8 cellular contexts compared by ENCODE assay signal in the genomic region with DNA sequence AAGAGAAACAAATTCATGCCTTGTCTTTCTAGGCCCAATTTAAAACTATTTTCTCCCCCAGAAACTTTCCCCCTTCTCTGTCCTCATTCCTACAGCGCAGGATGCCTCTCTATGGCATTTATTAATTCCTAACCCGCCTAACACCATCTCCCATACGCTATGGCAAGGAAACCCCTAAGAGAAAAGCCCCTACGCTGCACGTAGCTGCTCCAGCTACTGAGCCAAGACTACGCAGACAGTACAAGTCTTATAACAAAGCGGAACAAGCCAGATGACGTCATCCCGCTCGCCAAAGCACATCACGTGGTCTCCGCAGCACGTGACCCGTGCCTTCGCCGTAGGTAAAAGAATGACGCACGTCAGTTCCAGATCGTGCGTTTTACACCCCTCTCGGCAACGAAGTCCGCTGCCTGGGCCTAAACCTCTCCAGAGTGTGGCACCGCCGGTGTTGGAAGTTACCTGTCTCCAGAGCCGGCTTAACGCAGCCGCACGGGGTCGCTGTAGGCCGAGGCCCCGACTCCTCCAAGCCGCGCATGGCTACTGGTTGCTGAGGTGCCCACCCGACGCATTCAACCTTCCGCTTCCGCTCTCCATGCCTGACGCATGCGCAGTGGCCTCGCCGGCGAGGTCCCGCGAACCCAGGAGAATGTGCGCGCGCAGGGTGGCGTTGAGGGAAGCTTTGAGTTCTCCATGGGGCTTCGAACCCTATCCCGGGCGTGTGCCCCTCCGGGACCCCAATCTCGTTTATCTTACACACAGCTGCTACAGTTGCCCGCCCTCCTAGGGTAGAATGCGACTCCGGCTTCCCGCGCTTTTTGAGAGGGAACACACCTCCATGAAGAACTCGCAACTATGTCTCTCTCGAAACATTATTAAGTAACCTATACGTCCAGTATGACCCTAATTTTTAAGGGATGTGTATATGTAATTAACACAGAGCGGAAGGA. TPM values are rescaled to one million over a fixed set of nuclear protein-coding genes. Genes with fewer than 3 reads are reported as not detected.
DNase-seq lines count a peak whose midpoint lies in the region; ATAC-seq and TF ChIP-seq lines count a peak whose summit lies in the region.

A gene with protein sequence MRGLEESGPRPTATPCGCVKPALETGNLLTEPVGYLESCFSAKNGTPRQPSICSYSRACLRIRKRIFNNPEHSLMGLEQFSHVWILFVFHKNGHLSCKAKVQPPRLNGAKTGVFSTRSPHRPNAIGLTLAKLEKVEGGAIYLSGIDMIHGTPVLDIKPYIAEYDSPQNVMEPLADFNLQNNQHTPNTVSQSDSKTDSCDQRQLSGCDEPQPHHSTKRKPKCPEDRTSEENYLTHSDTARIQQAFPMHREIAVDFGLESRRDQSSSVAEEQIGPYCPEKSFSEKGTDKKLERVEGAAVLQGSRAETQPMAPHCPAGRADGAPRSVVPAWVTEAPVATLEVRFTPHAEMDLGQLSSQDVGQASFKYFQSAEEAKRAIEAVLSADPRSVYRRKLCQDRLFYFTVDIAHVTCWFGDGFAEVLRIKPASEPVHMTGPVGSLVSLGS (minus strand): TSS at position 542 of the 947 bp plus-strand sequence. CDS start 7 bp downstream, at position 535.

- peak within 1 kb of the TSS; percentile 71 for H3K9ac ChIP-seq in SU-DHL-6 (ENCODE audit: low read length)
- H3K9ac ChIP-seq in parathyroid adenoma: no peak within 1 kb of the TSS

- peak within 1 kb of the TSS; percentile 97 for H3K4me2 ChIP-seq in SU-DHL-6 (ENCODE audit: low read depth, low read length, poor library complexity, severe bottlenecking)
- H3K4me2 ChIP-seq in parathyroid adenoma (ENCODE audit: low read length): peak within 1 kb of the TSS; percentile 98

- DNase-seq in NCI-H128 (lab: John Stamatoyannopoulos, UW; ENCODE audit: unreplicated experiment) (peak; percentile 98), cardiac muscle cell (ENCODE audit: low read depth in 1 of 2, low spot score in 1 of 2) (peak; percentile 95 to 99), tibial nerve (ENCODE audit: low spot score in 2 of 2) (peak; percentile 97 to 99)
- peak; percentile 93 for DNase-seq in activated naive CD8-positive, alpha-beta T cell treated with anti-CD3 and anti-CD28 coated beads, Interleukin-2, amount 50 U/mL, for 16 hours (ENCODE audit: low read depth, low spot score)

- TF ChIP-seq POLR2A in tibial nerve (IDR thresholded peaks at IDR 0.05): peak; percentile 88 to 90

- no peaks in the 10 kb centered on the region for H3K27me3 ChIP-seq in SU-DHL-6 (ENCODE audit: low read length)
- H3K27me3 ChIP-seq in cardiac muscle cell: peaks cover 34% of the 10 kb centered on the region
- H3K27me3 ChIP-seq in parathyroid adenoma (ENCODE audit: control insufficient read depth, insufficient read depth, low read length): no peaks in the 10 kb centered on the region
- H3K27me3 ChIP-seq in tibial nerve: peaks cover 0 to 5% of the 10 kb centered on the region in 2 donors

- H3K4me1 ChIP-seq in cardiac muscle cell (ENCODE audit: low read depth) (no peaks in the 10 kb centered on the region), parathyroid adenoma (no peaks in the 10 kb centered on the region), tibial nerve (peaks cover 0 to 39% (median 7%) of the 10 kb centered on the region in 4 donors)

- peak within 1 kb of the TSS; percentile 69 for H3K4me3 ChIP-seq in SU-DHL-6 (ENCODE audit: insufficient read depth, low read length, poor library complexity, severe bottlenecking)
- peak within 1 kb of the TSS; percentile 48 for H3K4me3 ChIP-seq in cardiac muscle cell
- H3K4me3 ChIP-seq in parathyroid adenoma (ENCODE audit: low read depth, low read length): peak within 1 kb of the TSS; percentile 85
- peak within 1 kb of the TSS; percentile 57 to 77 (median 66) for H3K4me3 ChIP-seq in tibial nerve

- ATAC-seq in HG02759 (IDR thresholded peaks at IDR 0.05; ENCODE audit: unreplicated experiment): peak; percentile 89

- peaks cover 31% of the 10 kb centered on the region for H3K79me2 ChIP-seq in SU-DHL-6 (ENCODE audit: insufficient read depth, low read length)
- H3K79me2 ChIP-seq in parathyroid adenoma: no peaks in the 10 kb centered on the region

- no peaks in the 10 kb centered on the region for H3K9me2 ChIP-seq in SU-DHL-6 (replicated peaks; ENCODE audit: insufficient read depth, low read length)

- TF ChIP-seq CTCF in GM12873 (IDR thresholded peaks at IDR 0.05; ENCODE audit: insufficient read depth, low read depth, low read length, missing control alignments) (peak; percentile 78), SU-DHL-6 (IDR thresholded peaks at IDR 0.05; ENCODE audit: insufficient read depth, low read length, poor library complexity, severe bottlenecking) (peak; percentile 76), cardiac muscle cell (IDR thresholded peaks at IDR 0.05; ENCODE audit: low read depth, low read length) (peak; percentile 67), parathyroid adenoma (IDR thresholded peaks at IDR 0.05) (peak; percentile 58), tibial nerve (IDR thresholded peaks at IDR 0.05) (peak; percentile 55 to 93 (median 83))

- H3K27ac ChIP-seq in SU-DHL-6 (ENCODE audit: low read depth, low read length) (peak within 1 kb of the TSS; percentile 85), cardiac muscle cell (peak within 1 kb of the TSS; percentile 97), parathyroid adenoma (peak within 1 kb of the TSS; percentile 98), tibial nerve (peak within 1 kb of the TSS; percentile 96 to 99 (median 97))

- TF ChIP-seq EP300 in tibial nerve (IDR thresholded peaks at IDR 0.05): peak; percentile 98 to 100

- 1% methylated on average over 30 to 62 of the region's 63 CpGs for WGBS in tibial nerve, 2 donors

- H3K36me3 ChIP-seq in SU-DHL-6 (ENCODE audit: low read length): no peaks in the 10 kb centered on the region
- no peaks in the 10 kb centered on the region for H3K36me3 ChIP-seq in cardiac muscle cell
- no peaks in the 10 kb centered on the region for H3K36me3 ChIP-seq in parathyroid adenoma (ENCODE audit: control insufficient read depth, insufficient read depth, low read length)
- no peaks in the 10 kb centered on the region for H3K36me3 ChIP-seq in tibial nerve

- H4K20me1 ChIP-seq in SU-DHL-6 (ENCODE audit: low read depth, low read length): no peaks in the 10 kb centered on the region

- H3K9me3 ChIP-seq in SU-DHL-6 (ENCODE audit: insufficient read depth, low read length): no peaks in the 10 kb centered on the region
- no peaks in the 10 kb centered on the region for H3K9me3 ChIP-seq in cardiac muscle cell (ENCODE audit: low read depth)
- H3K9me3 ChIP-seq in parathyroid adenoma (ENCODE audit: control insufficient read depth, low read length): no peaks in the 10 kb centered on the region
- no peaks in the 10 kb centered on the region for H3K9me3 ChIP-seq in tibial nerve

- H3F3A ChIP-seq in SU-DHL-6 (ENCODE audit: insufficient read depth): peaks cover 19% of the 10 kb centered on the region

- H2AFZ ChIP-seq in SU-DHL-6 (ENCODE audit: low read depth, low read length, severe bottlenecking) (peak within 1 kb of the TSS; percentile 78), parathyroid adenoma (peak within 1 kb of the TSS; percentile 89)

RNA-seq across cellular contexts. Expression of the gene that starts here (rescaled TPM):
- 9.1 and 13.2 TPM in 2 replicates for total RNA-seq in cardiac muscle cell
- 4.5 and 8.2 TPM in 2 replicates for polyA plus RNA-seq in cardiac muscle cell
- 10 to 100 TPM; 16.7 to 30.9 (median 19.7) TPM for total RNA-seq in tibial nerve

Comparison
In these comparisons a context has a peak if more than half of its experiments do, and no peak if none do; other contexts are left out.
1. Peak in every context shown above with its lines: DNase-seq, ATAC-seq, H3K4me3 ChIP-seq and H3K27ac ChIP-seq.